ENCODE assay signal across 9 cellular contexts in the genomic region with DNA sequence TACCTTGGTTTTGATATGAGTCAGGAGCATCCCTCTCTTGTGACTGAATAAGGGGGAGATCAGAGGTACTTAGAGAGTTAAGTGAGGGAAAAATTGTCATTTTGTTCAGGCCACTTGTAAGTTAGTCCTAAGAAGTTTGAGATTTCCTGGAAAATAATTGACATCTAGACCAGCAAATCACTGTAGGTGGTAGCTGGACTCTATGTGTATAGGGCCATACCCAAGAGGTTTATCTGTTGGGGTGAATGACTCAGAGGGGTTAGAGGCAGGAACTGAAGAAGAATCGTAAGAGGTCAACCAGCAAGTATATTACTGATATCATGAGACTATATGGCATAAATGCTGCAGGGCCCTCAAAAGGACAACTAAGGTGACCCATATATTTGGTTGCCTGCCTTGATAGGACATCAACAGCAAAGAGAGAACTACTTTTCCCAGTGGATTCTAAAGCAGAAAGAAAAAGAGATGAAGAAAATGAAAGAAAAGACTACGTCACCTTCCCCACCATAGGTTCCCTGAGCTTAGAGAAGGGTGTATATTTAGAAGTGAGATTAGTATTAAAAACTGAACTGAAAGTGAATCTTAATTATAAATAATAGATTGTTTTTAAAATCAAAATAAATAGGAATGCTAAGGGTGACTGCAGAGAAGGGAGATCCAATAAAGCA. TPM values are rescaled to one million over a fixed set of nuclear protein-coding genes. Genes with fewer than 3 reads are reported as not detected.
DNase-seq lines count a peak whose midpoint lies in the region; ATAC-seq and TF ChIP-seq lines count a peak whose summit lies in the region.
"Had no signal": no experiment of that assay in that cellular context is flagged by ENCODE, and none has a peak within 500 bp of the region (broad histone marks: within the 10 kb centered on the region; RNA-seq: fewer than 3 reads in every experiment).

No MANE protein-coding gene starts in this region.

- intact Hi-C loops in sigmoid colon (cut with DNase I), result no loop called here

- H3K4me1 ChIP-seq in sigmoid colon, result no peaks in the 10 kb centered on the region
- H3K4me1 ChIP-seq: parathyroid adenoma had no signal

- no peak for TF ChIP-seq POLR2A in GM18505 (IDR thresholded peaks at IDR 0.05; ENCODE audit: borderline replicate concordance, extremely low read depth, insufficient read depth, insufficient read length)
- TF ChIP-seq POLR2A in sigmoid colon (IDR thresholded peaks at IDR 0.05), result no peak

- H3K27me3 ChIP-seq in sigmoid colon, result no peaks in the 10 kb centered on the region

- ATAC-seq in GM18505 (IDR thresholded peaks at IDR 0.05; ENCODE audit: unreplicated experiment) (peak; percentile 84), GM21381 (IDR thresholded peaks at IDR 0.05; ENCODE audit: unreplicated experiment) (peak; percentile 92), HG03108 (IDR thresholded peaks at IDR 0.05; ENCODE audit: unreplicated experiment) (peak; percentile 75)

- no peak overlapping the region for H3K27ac ChIP-seq in sigmoid colon
- H3K27ac ChIP-seq: parathyroid adenoma had no signal

- 75 to 78% methylated on average over 2 of the region's 2 CpGs for WGBS in sigmoid colon, 2 donors

- TF ChIP-seq CTCF in sigmoid colon (IDR thresholded peaks at IDR 0.05), result no peak

- no peaks in the 10 kb centered on the region for H3K36me3 ChIP-seq in sigmoid colon

- no peak for TF ChIP-seq EP300 in sigmoid colon (IDR thresholded peaks at IDR 0.05)

- no peak overlapping the region for H3K4me3 ChIP-seq in sigmoid colon

- no peaks in the 10 kb centered on the region for H3K9me3 ChIP-seq in sigmoid colon

- DNase-seq in amniotic epithelial cell (ENCODE audit: low read depth) (peak; percentile 61), sigmoid colon (no peak), COR-L47 (lab: John Stamatoyannopoulos, UW) (no peak), NCI-H510A (lab: John Stamatoyannopoulos, UW) (no peak), iPS-NIHi7 (ENCODE audit: extremely low spot score) (no peak)

RNA-seq across cellular contexts. Expression of a gene that starts 8.0 kb away (rescaled TPM):
- total RNA-seq in sigmoid colon, result 10 to 100 TPM; 28.1 to 42.4 (median 34.9) TPM
- 10 to 100 TPM in 1 of 3 donors, 1 to 10 TPM in 2; 6.2 to 13.8 (median 7.2) TPM for polyA plus RNA-seq in sigmoid colon

RNA-seq across cellular contexts. Expression of a gene that starts 53.9 kb away (rescaled TPM):
- total RNA-seq in sigmoid colon, result 10 to 100 TPM; 50.1 to 56.4 (median 52.5) TPM
- 1 to 10 TPM in 2 of 3 donors, under 1 TPM in 1; under 0.01 to 9.8 (median 1.6) TPM for polyA plus RNA-seq in sigmoid colon
